Comparison of ENCODE assay signal across 8 cellular contexts in genomic region chr1:43651922-43652321, GRCh38. TPM values are rescaled to one million over a fixed set of nuclear protein-coding genes. Genes with fewer than 3 reads are reported as not detected.
DNase-seq lines count a peak whose midpoint lies in the region; ATAC-seq and TF ChIP-seq lines count a peak whose summit lies in the region.

No MANE protein-coding gene starts in this region.

- 76% methylated on average over 3 of the region's 3 CpGs for WGBS in esophagus muscularis mucosa

- ATAC-seq in HG03280 (IDR thresholded peaks at IDR 0.05; ENCODE audit: unreplicated experiment) (no peak), esophagus mucosa (no peak)

- H3K4me3 ChIP-seq in GM06990 (replicated peaks; ENCODE audit: low read depth, low read length) (peak overlapping the region; percentile 91), SK-N-MC (peak overlapping the region; percentile 83), esophagus muscularis mucosa (peak overlapping the region in 3 of 4 donors; percentile 68 to 80 (median 76))

- no peaks in the 10 kb centered on the region for H3K27me3 ChIP-seq in GM06990 (replicated peaks; ENCODE audit: control insufficient read depth, insufficient read depth, low read length)
- H3K27me3 ChIP-seq in esophagus muscularis mucosa, result no peaks in the 10 kb centered on the region

- H3K36me3 ChIP-seq in GM06990 (ENCODE audit: control insufficient read depth, insufficient read depth, low read length) (peaks cover 9% of the 10 kb centered on the region), SK-N-MC (ENCODE audit: insufficient read depth, low read length) (peaks cover 39% of the 10 kb centered on the region), esophagus muscularis mucosa (peaks cover 27 to 41% (median 37%) of the 10 kb centered on the region in 4 donors)

- TF ChIP-seq EP300 in esophagus muscularis mucosa (IDR thresholded peaks at IDR 0.05), result no peak

- intact Hi-C loops in esophagus muscularis mucosa (cut with DNase I), result loop anchor here (2.0 kb wide), 1 partner anchor 123 kb away; no protein-coding TSS in a partner anchor
- intact Hi-C loops in posterior vena cava (cut with DNase I), result loop anchor here in 1 of 2 donors (5.0 kb wide), 1 partner anchor 110 kb away; no protein-coding TSS in a partner anchor

- no peak for TF ChIP-seq POLR2A in esophagus muscularis mucosa (IDR thresholded peaks at IDR 0.05; ENCODE audit: low read depth)

- DNase-seq in GM06990 (ENCODE audit: extremely low read depth, insufficient read length), result no peak
- no peak for DNase-seq in SK-N-MC (ENCODE audit: low read depth, low spot score)
- DNase-seq in esophagus muscularis mucosa (ENCODE audit: extremely low spot score), result no peak
- DNase-seq in posterior vena cava (ENCODE audit: low spot score), result peak; percentile 38
- DNase-seq in NCI-H748 (lab: John Stamatoyannopoulos, UW; ENCODE audit: unreplicated experiment), result no peak
- DNase-seq in kidney tubule cell (ENCODE audit: low spot score), result no peak

- TF ChIP-seq CTCF in GM06990 (IDR thresholded peaks at IDR 0.05; ENCODE audit: insufficient read depth, low read length, poor library complexity, severe bottlenecking) (no peak), esophagus muscularis mucosa (IDR thresholded peaks at IDR 0.05) (no peak)

- H3K9ac ChIP-seq in SK-N-MC (ENCODE audit: insufficient read length), result peak overlapping the region; percentile 80

- H3K27ac ChIP-seq in SK-N-MC (no peak overlapping the region), esophagus muscularis mucosa (replicated peaks in 1 of 4) (peak overlapping the region in 2 of 4 donors; percentile 95 to 96)

- H3K4me1 ChIP-seq in esophagus muscularis mucosa, result peaks cover 19 to 36% (median 31%) of the 10 kb centered on the region in 4 donors

- no peaks in the 10 kb centered on the region for H3K9me3 ChIP-seq in SK-N-MC (ENCODE audit: low read depth, low read length)
- H3K9me3 ChIP-seq in esophagus muscularis mucosa, result no peaks in the 10 kb centered on the region

RNA-seq across cellular contexts. Expression of gene KDM4A, which starts 2.0 kb away (rescaled TPM):
- total RNA-seq in esophagus muscularis mucosa, result 10 to 100 TPM; 15.1 to 25.7 (median 22.4) TPM
- total RNA-seq in posterior vena cava, result 10 to 100 TPM; 19.9 to 21.9 TPM
- 23.4 TPM for total RNA-seq in esophagus mucosa

RNA-seq across cellular contexts. Expression of gene ST3GAL3, which starts 55.4 kb away (rescaled TPM):
- 10 to 100 TPM; 23.3 to 37.1 (median 30.1) TPM for total RNA-seq in esophagus muscularis mucosa
- total RNA-seq in posterior vena cava, result 10 to 100 TPM; 25.0 to 25.5 TPM
- 5.5 TPM for total RNA-seq in esophagus mucosa
